In genomic region chr18:34548973-34549294, GRCh38 we compare ENCODE assay signal across 23 cellular contexts.
"Had no signal": no experiment of that assay in that cellular context is flagged by ENCODE, and none has a peak within 500 bp of the region (broad histone marks: within the 10 kb centered on the region; RNA-seq: fewer than 3 reads in every experiment).

No MANE protein-coding gene starts in this region.

- H3K27me3 ChIP-seq: dorsolateral prefrontal cortex, gastrocnemius medialis, heart left ventricle, hepatocyte, neutrophil, pancreas, suprapubic skin, transverse colon, upper lobe of right lung, uterus had no signal

- H3K4me1 ChIP-seq: lower lobe of right lung, suprapubic skin, transverse colon, upper lobe of right lung, uterus had no signal

- H3K9me3 ChIP-seq: gastrocnemius medialis, heart left ventricle, lower lobe of right lung, neutrophil, pancreas, suprapubic skin, transverse colon, upper lobe of right lung, uterus had no signal

- H3K4me2 ChIP-seq: hepatocyte, smooth muscle cell had no signal

- H3K36me3 ChIP-seq: gastrocnemius medialis, heart left ventricle, lower lobe of right lung, neutrophil, pancreas, suprapubic skin, transverse colon, upper lobe of right lung, uterus had no signal

- H3K27ac ChIP-seq: epithelial cell of prostate, gastrocnemius medialis, heart left ventricle, hepatocyte, lower lobe of right lung, neutrophil, pancreas, suprapubic skin, transverse colon, upper lobe of right lung, uterus had no signal

- DNase-seq: dorsolateral prefrontal cortex; effector CD4-positive, alpha-beta T cell; foreskin fibroblast; gastrocnemius medialis; heart left ventricle; left ventricle myocardium superior; lower lobe of right lung; natural killer cell; pancreas; stimulated activated CD4-positive, alpha-beta T cell treated with anti-CD3 and anti-CD28 coated beads, Interleukin-12 subunit alpha, Interleukin-12 subunit beta, amount 100 ng/mL, for 4 hours; stimulated activated CD4-positive, alpha-beta T cell treated with anti-CD3 and anti-CD28 coated beads, Interleukin-1b, Interleukin-23, amount 100 ng/mL, for 48 hours; stimulated activated CD4-positive, alpha-beta T cell treated with anti-CD3 and anti-CD28 coated beads, Interleukin-4, amount 100 ng/mL, for 1 hour; stimulated activated CD8-positive, alpha-beta memory T cell treated with anti-CD3 and anti-CD28 coated beads, Interleukin-4, amount 100 ng/mL, for 48 hours; stimulated activated naive CD4-positive, alpha-beta T cell; stimulated activated naive CD8-positive, alpha-beta T cell treated with anti-CD3 and anti-CD28 coated beads, Interleukin-15, amount 100 ng/mL, for 72 hours; transverse colon; upper lobe of right lung; uterus had no signal

- H3K4me3 ChIP-seq: gastrocnemius medialis, heart left ventricle, hepatocyte, lower lobe of right lung, pancreas, smooth muscle cell, suprapubic skin, transverse colon, upper lobe of right lung, uterus had no signal

- H3K79me2 ChIP-seq: hepatocyte had no signal
